ENCODE assay signal across 14 cellular contexts in the genomic region with DNA sequence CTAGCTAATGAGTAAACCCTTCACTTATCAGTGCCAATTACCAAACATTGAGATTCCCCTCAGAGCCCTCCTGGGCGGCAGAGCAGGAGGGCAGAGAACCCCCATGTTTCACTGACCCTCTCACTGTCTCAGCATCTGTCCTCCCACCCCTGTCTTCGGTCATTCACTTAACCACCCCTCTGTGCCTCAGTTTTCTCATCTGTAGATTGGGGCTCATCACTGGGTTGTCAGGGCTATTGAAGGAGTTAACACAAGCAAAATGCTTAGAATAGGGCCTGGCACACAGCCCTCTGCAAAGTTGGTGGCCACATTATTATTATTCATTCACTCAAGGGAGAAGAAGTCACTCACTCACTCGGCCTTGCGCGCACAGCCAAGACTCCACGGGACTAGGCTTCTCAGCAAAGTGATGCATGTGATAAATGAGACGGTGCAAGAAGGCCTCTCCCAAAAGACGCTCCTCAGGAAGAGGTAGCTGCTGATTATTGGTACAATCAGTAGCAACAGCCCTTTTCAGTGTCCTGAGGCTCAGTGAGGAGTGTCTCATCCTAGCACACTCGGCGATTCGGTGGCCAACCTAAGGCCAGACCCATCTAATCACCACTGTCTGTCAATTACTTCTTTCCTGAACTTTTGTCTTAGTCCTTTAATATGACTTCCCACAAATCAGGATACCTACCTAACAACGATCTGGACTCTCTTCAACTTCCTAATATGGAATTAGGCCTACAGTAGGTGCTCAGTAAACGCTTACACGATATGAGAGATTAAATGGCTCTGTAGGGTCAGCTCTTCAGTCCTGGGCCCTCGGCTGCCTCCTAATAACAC. TPM values are rescaled to one million over a fixed set of nuclear protein-coding genes. Genes with fewer than 3 reads are reported as not detected.
DNase-seq lines count a peak whose midpoint lies in the region; ATAC-seq and TF ChIP-seq lines count a peak whose summit lies in the region.
"Had no signal": no experiment of that assay in that cellular context is flagged by ENCODE, and none has a peak within 500 bp of the region (broad histone marks: within the 10 kb centered on the region; RNA-seq: fewer than 3 reads in every experiment).

No MANE protein-coding gene starts in this region.

- no peaks in the 10 kb centered on the region for H3K9me3 Mint-ChIP-seq in activated CD4-positive, alpha-beta memory T cell treated with anti-CD3 and anti-CD28 coated beads, Interleukin-2, amount 10 ng/mL, durations not matched to agents 7 days and 5 days
- H3K9me3 Mint-ChIP-seq in activated CD4-positive, alpha-beta memory T cell treated with anti-CD3 and anti-CD28 coated beads for 36 hours: no peaks in the 10 kb centered on the region
- H3K9me3 Mint-ChIP-seq in endodermal cell (no peaks in the 10 kb centered on the region), nephron progenitor cell (no peaks in the 10 kb centered on the region), T-cell (no peaks in the 10 kb centered on the region)
- H3K9me3 Mint-ChIP-seq: activated naive CD4-positive, alpha-beta T cell treated with anti-CD3 and anti-CD28 coated beads, Interleukin-2, amount 50 U/mL, for 24 hours had no signal

- H3K36me3 ChIP-seq in endodermal cell (ENCODE audit: control insufficient read depth, insufficient read depth, low read length) (no peaks in the 10 kb centered on the region), tibial artery (peaks cover 16 to 21% (median 19%) of the 10 kb centered on the region in 3 donors)
- H3K36me3 ChIP-seq: colonic mucosa had no signal

- H3K27ac ChIP-seq in endodermal cell (ENCODE audit: low read depth, low read length) (peak overlapping the region; percentile 24), tibial artery (peak overlapping the region; percentile 89 to 98)
- H3K27ac ChIP-seq: colonic mucosa had no signal

- H3K9me3 ChIP-seq in endodermal cell (ENCODE audit: control insufficient read depth, low read length) (no peaks in the 10 kb centered on the region), tibial artery (no peaks in the 10 kb centered on the region)
- H3K9me3 ChIP-seq: colonic mucosa had no signal

- TF ChIP-seq CTCF in endodermal cell (conservative IDR thresholded peaks at IDR 0.05) (no peak), nephron progenitor cell (IDR thresholded peaks at IDR 0.05) (no peak), tibial artery (IDR thresholded peaks at IDR 0.05) (no peak), GM10248 (IDR thresholded peaks at IDR 0.05; ENCODE audit: control extremely low read depth, extremely low read depth, low read depth, missing control alignments) (no peak)

- ATAC-seq in T-cell (replicated peaks in 1 of 4): no peak

- CTCF ChIA-PET in activated CD4-positive, alpha-beta memory T cell treated with anti-CD3 and anti-CD28 coated beads, Interleukin-2, amount 10 ng/mL, durations not matched to agents 7 days and 5 days (lab: Charles Lee): interaction anchor here (2.2 to 2.5 kb wide), 2 partner anchors 18 to 71 kb away, joined by 7 to 8 read pairs; no protein-coding TSS in a partner anchor
- CTCF ChIA-PET in activated CD4-positive, alpha-beta memory T cell treated with anti-CD3 and anti-CD28 coated beads for 36 hours (lab: Charles Lee): no interaction called here
- CTCF ChIA-PET in GM10248 (lab: Yijun Ruan, JAX): interaction anchor here (1.1 to 5.1 kb wide), 2 partner anchors 12 to 17 kb away, joined by 4 to 21 read pairs; no protein-coding TSS in a partner anchor
- CTCF ChIA-PET in T-cell (lab: Charles Lee): no interaction called here

- no peaks in the 10 kb centered on the region for H3K36me3 Mint-ChIP-seq in activated CD4-positive, alpha-beta memory T cell treated with anti-CD3 and anti-CD28 coated beads, Interleukin-2, amount 10 ng/mL, durations not matched to agents 7 days and 5 days (ENCODE audit: low read depth)
- no peaks in the 10 kb centered on the region for H3K36me3 Mint-ChIP-seq in activated CD4-positive, alpha-beta memory T cell treated with anti-CD3 and anti-CD28 coated beads for 36 hours
- H3K36me3 Mint-ChIP-seq in endodermal cell (ENCODE audit: low read depth) (no peaks in the 10 kb centered on the region), nephron progenitor cell (ENCODE audit: low read depth) (peaks cover 8% of the 10 kb centered on the region), T-cell (no peaks in the 10 kb centered on the region)
- H3K36me3 Mint-ChIP-seq: activated naive CD4-positive, alpha-beta T cell treated with anti-CD3 and anti-CD28 coated beads, Interleukin-2, amount 50 U/mL, for 24 hours had no signal

- peaks cover 4% of the 10 kb centered on the region for H3K27me3 Mint-ChIP-seq in activated CD4-positive, alpha-beta memory T cell treated with anti-CD3 and anti-CD28 coated beads, Interleukin-2, amount 10 ng/mL, durations not matched to agents 7 days and 5 days
- no peaks in the 10 kb centered on the region for H3K27me3 Mint-ChIP-seq in activated CD4-positive, alpha-beta memory T cell treated with anti-CD3 and anti-CD28 coated beads for 36 hours
- H3K27me3 Mint-ChIP-seq in endodermal cell (ENCODE audit: insufficient read depth) (peaks cover 15% of the 10 kb centered on the region), nephron progenitor cell (ENCODE audit: low read depth, poor library complexity) (peaks cover 3% of the 10 kb centered on the region), T-cell (no peaks in the 10 kb centered on the region)
- H3K27me3 Mint-ChIP-seq: activated naive CD4-positive, alpha-beta T cell treated with anti-CD3 and anti-CD28 coated beads, Interleukin-2, amount 50 U/mL, for 24 hours had no signal

- peak overlapping the region; percentile 36 for H3K27ac Mint-ChIP-seq in activated CD4-positive, alpha-beta memory T cell treated with anti-CD3 and anti-CD28 coated beads, Interleukin-2, amount 10 ng/mL, durations not matched to agents 7 days and 5 days
- no peak overlapping the region for H3K27ac Mint-ChIP-seq in activated CD4-positive, alpha-beta memory T cell treated with anti-CD3 and anti-CD28 coated beads for 36 hours
- no peak overlapping the region for H3K27ac Mint-ChIP-seq in endodermal cell
- peak overlapping the region; percentile 85 for H3K27ac Mint-ChIP-seq in nephron progenitor cell
- no peak overlapping the region for H3K27ac Mint-ChIP-seq in T-cell
- H3K27ac Mint-ChIP-seq: activated naive CD4-positive, alpha-beta T cell treated with anti-CD3 and anti-CD28 coated beads, Interleukin-2, amount 50 U/mL, for 24 hours had no signal

- H3K4me1 ChIP-seq in endodermal cell (ENCODE audit: control insufficient read depth, insufficient read depth, low read length) (peaks cover 13% of the 10 kb centered on the region), tibial artery (peaks cover 0 to 99% (median 91%) of the 10 kb centered on the region in 4 donors)
- H3K4me1 ChIP-seq: colonic mucosa had no signal

- peaks cover 59% of the 10 kb centered on the region for H3K4me1 Mint-ChIP-seq in activated CD4-positive, alpha-beta memory T cell treated with anti-CD3 and anti-CD28 coated beads, Interleukin-2, amount 10 ng/mL, durations not matched to agents 7 days and 5 days
- no peaks in the 10 kb centered on the region for H3K4me1 Mint-ChIP-seq in activated CD4-positive, alpha-beta memory T cell treated with anti-CD3 and anti-CD28 coated beads for 36 hours (ENCODE audit: low read depth)
- H3K4me1 Mint-ChIP-seq in endodermal cell (peaks cover 32% of the 10 kb centered on the region), nephron progenitor cell (peaks cover 78% of the 10 kb centered on the region), T-cell (no peaks in the 10 kb centered on the region)
- H3K4me1 Mint-ChIP-seq: activated naive CD4-positive, alpha-beta T cell treated with anti-CD3 and anti-CD28 coated beads, Interleukin-2, amount 50 U/mL, for 24 hours had no signal

- no peaks in the 10 kb centered on the region for H3K27me3 ChIP-seq in endodermal cell (ENCODE audit: control insufficient read depth, insufficient read depth, low read length, poor library complexity, severe bottlenecking)
- H3K27me3 ChIP-seq in tibial artery: no peaks in the 10 kb centered on the region
- H3K27me3 ChIP-seq: colonic mucosa had no signal

- WGBS in endodermal cell (ENCODE audit: insufficient coverage in 1 of 2, insufficient read length in 1 of 2), 2 experiments: 92 to 94% methylated on average over 13 to 15 of the region's 15 CpGs

- DNase-seq in activated CD4-positive, alpha-beta memory T cell treated with anti-CD3 and anti-CD28 coated beads, Interleukin-2, amount 10 ng/mL, durations not matched to agents 7 days and 5 days: no peak
- DNase-seq in activated CD4-positive, alpha-beta memory T cell treated with anti-CD3 and anti-CD28 coated beads for 36 hours: no peak
- no peak for DNase-seq in endodermal cell
- no peak for DNase-seq in nephron progenitor cell
- DNase-seq in tibial artery: peak; percentile 75 to 85
- no peak for DNase-seq in GM10248 (ENCODE audit: extremely low spot score)
- DNase-seq in DMS79 (lab: John Stamatoyannopoulos, UW): no peak
- no peak for DNase-seq in T-cell
- DNase-seq: Calu3, colonic mucosa, NCI-H748 treated with DMSO at 0.1 percent for 48 hours, small intestine had no signal

- H3K4me3 ChIP-seq in endodermal cell (ENCODE audit: low read length) (no peak overlapping the region), tibial artery (peak overlapping the region; percentile 71 to 73)
- H3K4me3 ChIP-seq: colonic mucosa had no signal

- H3K9ac ChIP-seq in endodermal cell (ENCODE audit: extremely low read depth, low read length, poor library complexity, severe bottlenecking): no peak overlapping the region

- intact Hi-C loops in activated CD4-positive, alpha-beta memory T cell treated with anti-CD3 and anti-CD28 coated beads for 36 hours (cut with micrococcal nuclease): no loop called here
- intact Hi-C loops in tibial artery (cut with DNase I; ENCODE audit: low total_unique reads): no loop called here

- POLR2A ChIA-PET in activated CD4-positive, alpha-beta memory T cell treated with anti-CD3 and anti-CD28 coated beads, Interleukin-2, amount 10 ng/mL, durations not matched to agents 7 days and 5 days (lab: Charles Lee): no interaction called here
- POLR2A ChIA-PET in activated CD4-positive, alpha-beta memory T cell treated with anti-CD3 and anti-CD28 coated beads for 36 hours (lab: Charles Lee): no interaction called here
- POLR2A ChIA-PET in GM10248 (lab: Yijun Ruan, JAX) (no interaction called here), T-cell (lab: Charles Lee) (no interaction called here)

- no peak overlapping the region for H3K4me3 Mint-ChIP-seq in activated CD4-positive, alpha-beta memory T cell treated with anti-CD3 and anti-CD28 coated beads, Interleukin-2, amount 10 ng/mL, durations not matched to agents 7 days and 5 days
- no peak overlapping the region for H3K4me3 Mint-ChIP-seq in activated CD4-positive, alpha-beta memory T cell treated with anti-CD3 and anti-CD28 coated beads for 36 hours
- H3K4me3 Mint-ChIP-seq in endodermal cell: no peak overlapping the region
- no peak overlapping the region for H3K4me3 Mint-ChIP-seq in nephron progenitor cell
- H3K4me3 Mint-ChIP-seq in T-cell: no peak overlapping the region
- H3K4me3 Mint-ChIP-seq: activated naive CD4-positive, alpha-beta T cell treated with anti-CD3 and anti-CD28 coated beads, Interleukin-2, amount 50 U/mL, for 24 hours had no signal

RNA-seq across cellular contexts. Expression of a gene that starts 7.9 kb away (rescaled TPM):
- total RNA-seq in activated CD4-positive, alpha-beta memory T cell treated with anti-CD3 and anti-CD28 coated beads, Interleukin-2, amount 10 ng/mL, durations not matched to agents 7 days and 5 days: 1 to 10 TPM; 7.2 to 9.0 TPM
- under 1 TPM; 0.21 to 0.34 TPM for total RNA-seq in activated CD4-positive, alpha-beta memory T cell treated with anti-CD3 and anti-CD28 coated beads for 36 hours
- total RNA-seq in endodermal cell (1 to 10 TPM; 4.1 to 6.5 TPM), T-cell (1 to 10 TPM in 3 of 5 donors, under 1 TPM in 2; 0.32 to 3.6 (median 1.6) TPM)
- polyA plus RNA-seq in endodermal cell (2013, experiment 1 of 2): 18.6 TPM
- polyA plus RNA-seq in endodermal cell (2013, experiment 2 of 2): 22.1 TPM
- total RNA-seq: Calu3 had no signal

RNA-seq across cellular contexts. Expression of a gene that starts 18.8 kb away (rescaled TPM):
- not detected for total RNA-seq in activated CD4-positive, alpha-beta memory T cell treated with anti-CD3 and anti-CD28 coated beads, Interleukin-2, amount 10 ng/mL, durations not matched to agents 7 days and 5 days
- not detected for total RNA-seq in activated CD4-positive, alpha-beta memory T cell treated with anti-CD3 and anti-CD28 coated beads for 36 hours
- total RNA-seq in endodermal cell: not detected
- 0.28 TPM for polyA plus RNA-seq in endodermal cell (2013, experiment 1 of 2)
- 0.33 TPM for polyA plus RNA-seq in endodermal cell (2013, experiment 2 of 2)
- under 1 TPM in 1 of 5 donors, not detected in 4; 0.23 TPM for total RNA-seq in T-cell
- total RNA-seq: Calu3, myocyte had no signal

RNA-seq across cellular contexts. Expression of a gene that starts 42.1 kb away (rescaled TPM):
- total RNA-seq in activated CD4-positive, alpha-beta memory T cell treated with anti-CD3 and anti-CD28 coated beads, Interleukin-2, amount 10 ng/mL, durations not matched to agents 7 days and 5 days: not detected
- total RNA-seq in activated CD4-positive, alpha-beta memory T cell treated with anti-CD3 and anti-CD28 coated beads for 36 hours: not detected
- not detected for total RNA-seq in endodermal cell
- not detected for polyA plus RNA-seq in endodermal cell (2013, experiment 1 of 2)
- 0.08 TPM for polyA plus RNA-seq in endodermal cell (2013, experiment 2 of 2)
- total RNA-seq in T-cell: not detected
- total RNA-seq: Calu3, myocyte had no signal

Comparison
In these comparisons a context has a peak if more than half of its experiments do, and no peak if none do; other contexts are left out.
1. H3K27ac Mint-ChIP-seq: peak in activated CD4-positive, alpha-beta memory T cell treated with anti-CD3 and anti-CD28 coated beads, Interleukin-2, amount 10 ng/mL, durations not matched to agents 7 days and 5 days (single experiment) and nephron progenitor cell (single experiment); none in activated CD4-positive, alpha-beta memory T cell treated with anti-CD3 and anti-CD28 coated beads for 36 hours (single experiment), endodermal cell (single experiment) and T-cell (0 of 2).
2. CTCF ChIA-PET loops: an anchor here in activated CD4-positive, alpha-beta memory T cell treated with anti-CD3 and anti-CD28 coated beads, Interleukin-2, amount 10 ng/mL, durations not matched to agents 7 days and 5 days (2.2 to 2.5 kb wide) and GM10248 (1.1 to 5.1 kb wide); none called in activated CD4-positive, alpha-beta memory T cell treated with anti-CD3 and anti-CD28 coated beads for 36 hours and T-cell.
3. DNase-seq: peak in tibial artery (2 of 2); none in activated CD4-positive, alpha-beta memory T cell treated with anti-CD3 and anti-CD28 coated beads, Interleukin-2, amount 10 ng/mL, durations not matched to agents 7 days and 5 days (single experiment), activated CD4-positive, alpha-beta memory T cell treated with anti-CD3 and anti-CD28 coated beads for 36 hours (single experiment), endodermal cell (single experiment), nephron progenitor cell (single experiment), GM10248 (single experiment), DMS79 (single experiment) and T-cell (0 of 34).